In the genomic region with DNA sequence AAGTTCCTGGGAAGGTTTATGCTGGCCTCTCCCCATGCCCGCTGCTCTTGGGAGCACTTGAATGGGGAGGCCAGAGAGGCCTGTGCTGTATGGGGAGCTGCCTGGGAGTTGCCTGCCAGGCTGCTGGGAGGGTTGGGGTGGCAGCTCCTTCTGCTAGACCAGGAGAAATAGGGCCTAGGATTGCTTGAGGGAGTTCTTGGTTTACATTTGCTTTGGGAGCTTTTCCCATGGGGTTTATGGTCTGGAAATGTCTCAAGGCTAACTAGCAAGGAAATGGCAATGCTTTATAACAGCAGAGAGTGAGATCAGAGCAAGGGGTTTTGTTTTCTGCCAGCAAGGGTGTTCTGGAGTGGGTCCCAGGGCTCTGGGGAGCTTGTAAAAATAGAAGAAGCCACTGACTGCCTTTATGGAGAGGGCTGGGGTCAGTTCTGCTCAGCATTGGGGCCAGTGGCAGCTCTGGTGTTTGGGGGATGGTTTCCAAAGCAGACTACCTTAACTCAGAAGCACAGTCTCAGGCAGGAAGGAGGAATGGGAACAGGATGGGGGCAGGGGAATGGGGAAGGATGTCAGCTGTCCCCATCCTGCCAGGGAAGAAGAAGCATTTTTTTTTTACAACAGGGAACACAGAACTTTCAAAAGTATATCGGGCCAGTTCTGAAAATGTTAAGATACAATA, we compare ENCODE assay signal across 1 cellular context.
TF ChIP-seq lines count a peak whose summit lies in the region.

No MANE protein-coding gene starts in this region.

TF ChIP-seq in SK-N-SH treated with all-trans-retinoic acid at 6 μM for 48 hours, 23 proteins besides CTCF, POLR2A, EP300 and RAD21 (continued from another document):
- TF ChIP-seq, protein P1, sequence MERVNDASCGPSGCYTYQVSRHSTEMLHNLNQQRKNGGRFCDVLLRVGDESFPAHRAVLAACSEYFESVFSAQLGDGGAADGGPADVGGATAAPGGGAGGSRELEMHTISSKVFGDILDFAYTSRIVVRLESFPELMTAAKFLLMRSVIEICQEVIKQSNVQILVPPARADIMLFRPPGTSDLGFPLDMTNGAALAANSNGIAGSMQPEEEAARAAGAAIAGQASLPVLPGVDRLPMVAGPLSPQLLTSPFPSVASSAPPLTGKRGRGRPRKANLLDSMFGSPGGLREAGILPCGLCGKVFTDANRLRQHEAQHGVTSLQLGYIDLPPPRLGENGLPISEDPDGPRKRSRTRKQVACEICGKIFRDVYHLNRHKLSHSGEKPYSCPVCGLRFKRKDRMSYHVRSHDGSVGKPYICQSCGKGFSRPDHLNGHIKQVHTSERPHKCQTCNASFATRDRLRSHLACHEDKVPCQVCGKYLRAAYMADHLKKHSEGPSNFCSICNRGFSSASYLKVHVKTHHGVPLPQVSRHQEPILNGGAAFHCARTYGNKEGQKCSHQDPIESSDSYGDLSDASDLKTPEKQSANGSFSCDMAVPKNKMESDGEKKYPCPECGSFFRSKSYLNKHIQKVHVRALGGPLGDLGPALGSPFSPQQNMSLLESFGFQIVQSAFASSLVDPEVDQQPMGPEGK (CRISPR knock-in tag; IDR thresholded peaks at IDR 0.05; ENCODE audit: borderline replicate concordance) = no peak
- TF ChIP-seq ESRRG (CRISPR knock-in tag; IDR thresholded peaks at IDR 0.05) (no peak), ZNF70 (CRISPR knock-in tag; IDR thresholded peaks at IDR 0.05) (no peak), TCF4 (CRISPR knock-in tag; IDR thresholded peaks at IDR 0.05; ENCODE audit: borderline replicate concordance) (no peak), OSR1 (CRISPR knock-in tag; IDR thresholded peaks at IDR 0.05) (no peak), SNAI2 (CRISPR knock-in tag; IDR thresholded peaks at IDR 0.05) (no peak), CREB5 (CRISPR knock-in tag; IDR thresholded peaks at IDR 0.05; ENCODE audit: low read depth) (no peak), PPARA (CRISPR knock-in tag; IDR thresholded peaks at IDR 0.05; ENCODE audit: borderline replicate concordance) (no peak)
